ENCODE assay signal across 16 cellular contexts in genomic region chr9:136530472-136531089, GRCh38. TPM values are rescaled to one million over a fixed set of nuclear protein-coding genes. Genes with fewer than 3 reads are reported as not detected.
DNase-seq lines count a peak whose midpoint lies in the region; ATAC-seq and TF ChIP-seq lines count a peak whose summit lies in the region.
"Had no signal": no experiment of that assay in that cellular context is flagged by ENCODE, and none has a peak within 500 bp of the region (broad histone marks: within the 10 kb centered on the region; RNA-seq: fewer than 3 reads in every experiment).

No MANE protein-coding gene starts in this region.

- TF ChIP-seq CTCF in WERI-Rb-1 (IDR thresholded peaks at IDR 0.05; ENCODE audit: low read depth, low read length) (no peak), Caco-2 (IDR thresholded peaks at IDR 0.05; ENCODE audit: insufficient read depth in 1 of 2, low read depth in 1 of 2, low read length in 1 of 2, severe bottlenecking in 1 of 2, unreplicated experiment in 1 of 2) (no peak), mammary epithelial cell (conservative IDR thresholded peaks at IDR 0.05 in 1 of 2, IDR thresholded peaks at IDR 0.05 in 1 of 2; ENCODE audit: extremely low read depth in 1 of 2, insufficient read depth in 1 of 2, low read depth in 1 of 2, low read length in 2 of 2) (no peak)

- peaks cover 100% of the 10 kb centered on the region for H3K79me2 ChIP-seq in mammary epithelial cell (ENCODE audit: insufficient read depth, low read length)

- POLR2A ChIA-PET in Caco-2 (lab: Charles Lee): no interaction called here

- peak overlapping the region; percentile 80 for H3K27ac Mint-ChIP-seq in activated T-cell treated with anti-CD3 and anti-CD28 coated beads, Interleukin-2, amount 50 U/mL, for 24 hours
- H3K27ac Mint-ChIP-seq in Caco-2 (ENCODE audit: unreplicated experiment): no peak overlapping the region

- peaks cover 41% of the 10 kb centered on the region for H3K36me3 Mint-ChIP-seq in activated T-cell treated with anti-CD3 and anti-CD28 coated beads, Interleukin-2, amount 50 U/mL, for 24 hours (ENCODE audit: low read depth)
- peaks cover 7% of the 10 kb centered on the region for H3K36me3 Mint-ChIP-seq in Caco-2 (ENCODE audit: insufficient read depth, unreplicated experiment)

- peak overlapping the region; percentile 88; the same call in 1 of the 2 replicates for H3K27ac ChIP-seq in WERI-Rb-1
- peak overlapping the region; percentile 18 for H3K27ac ChIP-seq in layer of hippocampus (ENCODE audit: low read depth, low read length)
- peak overlapping the region; percentile 44 for H3K27ac ChIP-seq in skeletal muscle tissue (ENCODE audit: low read depth, low read length)
- H3K27ac ChIP-seq in mammary epithelial cell (ENCODE audit: insufficient read depth, low read depth, low read length): no peak overlapping the region

- no peak overlapping the region for H3K4me2 ChIP-seq in mammary epithelial cell (ENCODE audit: insufficient read depth, low read depth, low read length)
- H3K4me2 ChIP-seq: A549, SK-N-SH, smooth muscle cell had no signal

- peaks cover 46% of the 10 kb centered on the region for H4K20me1 ChIP-seq in mammary epithelial cell (ENCODE audit: insufficient read depth, low read length)

- no peak overlapping the region for H3K4me3 ChIP-seq in WERI-Rb-1 (ENCODE audit: low read depth, low read length)
- no peak overlapping the region for H3K4me3 ChIP-seq in skeletal muscle tissue (ENCODE audit: low read length in 3 of 3)
- H3K4me3 ChIP-seq in Caco-2 (ENCODE audit: low read depth, low read length): no peak overlapping the region
- no peak overlapping the region for H3K4me3 ChIP-seq in mammary epithelial cell (replicated peaks in 1 of 3; ENCODE audit: insufficient read depth in 1 of 3, low read depth in 2 of 3, low read length in 3 of 3)
- H3K4me3 ChIP-seq: A549, smooth muscle cell had no signal

- peaks cover 6% of the 10 kb centered on the region; the same call in 1 of the 2 replicates for H3K36me3 ChIP-seq in WERI-Rb-1
- H3K36me3 ChIP-seq in skeletal muscle tissue (ENCODE audit: control insufficient read depth in 3 of 3, insufficient read depth in 3 of 3, low read length in 3 of 3): no peaks in the 10 kb centered on the region
- H3K36me3 ChIP-seq in Caco-2 (ENCODE audit: control insufficient read depth, insufficient read depth, low read length): no peaks in the 10 kb centered on the region
- peaks cover 7% of the 10 kb centered on the region for H3K36me3 ChIP-seq in mammary epithelial cell (ENCODE audit: insufficient read depth, low read length)

- H3K9me3 Mint-ChIP-seq in activated T-cell treated with anti-CD3 and anti-CD28 coated beads, Interleukin-2, amount 50 U/mL, for 24 hours: no peaks in the 10 kb centered on the region
- no peaks in the 10 kb centered on the region for H3K9me3 Mint-ChIP-seq in Caco-2 (ENCODE audit: unreplicated experiment)

- intact Hi-C loops in Caco-2 (cut with micrococcal nuclease; ENCODE audit: unreplicated experiment): no loop called here
- intact Hi-C loops in mammary epithelial cell (cut with micrococcal nuclease): no loop called here

- no TSS peak for BruUV-seq in Caco-2 (replicated peaks; lab: Mats Ljungman, UMichigan)
- no TSS peak for BruUV-seq in mammary epithelial cell (replicated peaks; lab: Mats Ljungman, UMichigan)

- no peak overlapping the region for H3K9ac ChIP-seq in skeletal muscle tissue (ENCODE audit: low read depth in 1 of 3, low read length in 3 of 3)
- H3K9ac ChIP-seq in mammary epithelial cell (ENCODE audit: insufficient read depth, low read length): no peak overlapping the region
- H3K9ac ChIP-seq: SK-N-SH had no signal

- peaks cover 37 to 79% (median 76%) of the 10 kb centered on the region in 3 donors for H3K4me1 ChIP-seq in skeletal muscle tissue (ENCODE audit: control insufficient read depth in 3 of 3, insufficient read depth in 3 of 3, low read length in 3 of 3)
- peaks cover 23% of the 10 kb centered on the region for H3K4me1 ChIP-seq in Caco-2
- peaks cover 35% of the 10 kb centered on the region for H3K4me1 ChIP-seq in mammary epithelial cell (ENCODE audit: insufficient read depth, low read length)

- dilution Hi-C loops in mammary epithelial cell (cut with HindIII; ENCODE audit: low sequenced_read_pairs): no loop called here

- no peaks in the 10 kb centered on the region for H3K9me3 ChIP-seq in WERI-Rb-1 (ENCODE audit: severe bottlenecking)
- H3K9me3 ChIP-seq in skeletal muscle tissue (ENCODE audit: control insufficient read depth in 3 of 3, low read length in 3 of 3): no peaks in the 10 kb centered on the region
- no peaks in the 10 kb centered on the region for H3K9me3 ChIP-seq in Caco-2
- no peaks in the 10 kb centered on the region for H3K9me3 ChIP-seq in mammary epithelial cell (replicated peaks; ENCODE audit: insufficient read depth, low read length)
- H3K9me3 ChIP-seq: A549, SK-N-SH had no signal

- no peak overlapping the region for H2AFZ ChIP-seq in mammary epithelial cell (ENCODE audit: low read depth, low read length)

- in situ Hi-C loops in mammary epithelial cell (cut with MboI; ENCODE audit: low sequenced_read_pairs in 2 of 2): loop anchor here in 1 of 2 donors (10.0 kb wide), 1 partner anchor 94 kb away; no protein-coding TSS in a partner anchor

- CTCF ChIA-PET in Caco-2 (lab: Charles Lee): no interaction called here
- CTCF ChIA-PET in mammary epithelial cell (lab: Charles Lee; ENCODE audit: low non-redundant PET): no interaction called here

- 76% methylated on average over 17 of the region's 19 CpGs for WGBS in mammary epithelial cell (ENCODE audit: low coverage, missing lambda C conversion rate)

- no peak overlapping the region for H3K4me3 Mint-ChIP-seq in activated T-cell treated with anti-CD3 and anti-CD28 coated beads, Interleukin-2, amount 50 U/mL, for 24 hours
- H3K4me3 Mint-ChIP-seq in Caco-2 (ENCODE audit: unreplicated experiment): no peak overlapping the region

- ATAC-seq in GM21367 (IDR thresholded peaks at IDR 0.05; ENCODE audit: unreplicated experiment): no peak
- ATAC-seq: A549 had no signal

- H3K27me3 ChIP-seq in WERI-Rb-1 (ENCODE audit: insufficient read depth, low read depth, severe bottlenecking) (no peaks in the 10 kb centered on the region), layer of hippocampus (ENCODE audit: control insufficient read depth, insufficient read depth, low read length) (no peaks in the 10 kb centered on the region), skeletal muscle tissue (ENCODE audit: control insufficient read depth in 3 of 3, insufficient read depth in 3 of 3, low read length in 3 of 3) (peaks cover 0 to 6% (median 4%) of the 10 kb centered on the region in 3 donors), Caco-2 (replicated peaks; ENCODE audit: control insufficient read depth, insufficient read depth, low read length) (no peaks in the 10 kb centered on the region), mammary epithelial cell (ENCODE audit: insufficient read depth, low read length) (no peaks in the 10 kb centered on the region)

- H3K27me3 Mint-ChIP-seq in activated T-cell treated with anti-CD3 and anti-CD28 coated beads, Interleukin-2, amount 50 U/mL, for 24 hours: no peaks in the 10 kb centered on the region
- no peaks in the 10 kb centered on the region for H3K27me3 Mint-ChIP-seq in Caco-2 (ENCODE audit: insufficient read depth, unreplicated experiment)

- no peak for DNase-seq in activated T-cell treated with anti-CD3 and anti-CD28 coated beads, Interleukin-2, amount 50 U/mL, for 24 hours
- DNase-seq in activated T-cell treated with anti-CD3 and anti-CD28 coated beads, Interleukin-2, amount 50 U/mL, for 1 hour: no peak
- DNase-seq in WERI-Rb-1 (no peak), Caco-2 (no peak), mammary epithelial cell (no peak)
- DNase-seq: activated CD8-positive, alpha-beta memory T cell treated with anti-CD3 and anti-CD28 coated beads, Interleukin-2, amount 50 U/mL, for 4 hours; Calu3; HCEC 1CT; NCI-H2107; NK-92 treated with Interleukin-12 subunit alpha and Interleukin-12 subunit beta, amount 100 ng/mL, for 24 hours; SK-N-SH had no signal

- H3K4me1 Mint-ChIP-seq in activated T-cell treated with anti-CD3 and anti-CD28 coated beads, Interleukin-2, amount 50 U/mL, for 24 hours (ENCODE audit: low read depth): peaks cover 49% of the 10 kb centered on the region
- no peaks in the 10 kb centered on the region for H3K4me1 Mint-ChIP-seq in Caco-2 (ENCODE audit: low read depth, unreplicated experiment)

RNA-seq across cellular contexts. Expression of gene NOTCH1, which starts 15.3 kb away (rescaled TPM):
- total RNA-seq in skeletal muscle tissue (69.4 TPM), Caco-2 (2022) (5.5 and 6.3 TPM in 2 replicates), mammary epithelial cell (100 to 1,000 TPM; 170 to 189 TPM)
- 17.6 TPM for polyA plus RNA-seq in mammary epithelial cell
- 39.0 TPM for polyA minus RNA-seq in mammary epithelial cell

RNA-seq across cellular contexts. Expression of gene SEC16A, which starts 47.7 kb away (rescaled TPM):
- total RNA-seq in skeletal muscle tissue (14.1 TPM), Caco-2 (2022) (76.4 and 81.3 TPM in 2 replicates), mammary epithelial cell (100 to 1,000 TPM in 1 of 2 donors, 10 to 100 TPM in 1; 66.0 to 106 TPM)
- 23.9 TPM for polyA plus RNA-seq in mammary epithelial cell
- 125 TPM for polyA minus RNA-seq in mammary epithelial cell
